Comparison of ENCODE assay signal across 8 cellular contexts in genomic region chr3:126679318-126679751, GRCh38. TPM values are rescaled to one million over a fixed set of nuclear protein-coding genes. Genes with fewer than 3 reads are reported as not detected.
DNase-seq lines count a peak whose midpoint lies in the region; ATAC-seq and TF ChIP-seq lines count a peak whose summit lies in the region.

No MANE protein-coding gene starts in this region.

- TF ChIP-seq CTCF in BJ (IDR thresholded peaks at IDR 0.05; ENCODE audit: insufficient read depth, low read depth, low read length) (peak; percentile 97), HEK293 (tag by site-specific recombination; IDR thresholded peaks at IDR 0.05) (peak; percentile 65), kidney epithelial cell (IDR thresholded peaks at IDR 0.05; ENCODE audit: insufficient read depth, low read length, poor library complexity, severe bottlenecking) (peak; percentile 97)

- H3K4me1 ChIP-seq in HEK293 (ENCODE audit: control insufficient read depth, insufficient read depth, low read length): no peaks in the 10 kb centered on the region

- POLR2A ChIA-PET in BJ (lab: Charles Lee) (no interaction called here), HEK293 (lab: Yijun Ruan, JAX) (no interaction called here)

- H3K9me3 ChIP-seq in HEK293 (ENCODE audit: control insufficient read depth, insufficient read depth, low read depth, low read length): no peaks in the 10 kb centered on the region

- no peak for DNase-seq in BJ (ENCODE audit: low read depth)
- peak; percentile 65 for DNase-seq in NCI-H345 (lab: John Stamatoyannopoulos, UW)
- DNase-seq in activated CD4-positive, alpha-beta T cell treated with anti-CD3 and anti-CD28 coated beads for 1 hour: peak; percentile 59
- DNase-seq in caudate nucleus (lab: John Stamatoyannopoulos, UW): peak in 55 of 61 donors; percentile 1 to 81 (median 61)
- no peak for DNase-seq in kidney epithelial cell (ENCODE audit: low read depth)
- DNase-seq in stimulated activated CD4-positive, alpha-beta T cell treated with anti-CD3 and anti-CD28 coated beads, Interleukin-1b, Interleukin-23, amount 100 ng/mL, for 48 hours: peak; percentile 77

- H3K27ac ChIP-seq in HEK293 (ENCODE audit: extremely low read depth, low read depth, low read length) (no peak overlapping the region), caudate nucleus (ENCODE audit: low read depth, low read length) (no peak overlapping the region)

- H3K27me3 ChIP-seq in BJ (ENCODE audit: control insufficient read depth, insufficient read depth, low read length): peaks cover 6% of the 10 kb centered on the region
- H3K27me3 ChIP-seq in kidney epithelial cell (ENCODE audit: control insufficient read depth, insufficient read depth, low read length): peaks cover 19% of the 10 kb centered on the region

- H3K4me3 ChIP-seq in BJ (ENCODE audit: low read depth, low read length) (no peak overlapping the region), HEK293 (ENCODE audit: low read depth, low read length) (no peak overlapping the region), kidney epithelial cell (ENCODE audit: low read depth, low read length) (no peak overlapping the region)

- no peak for ATAC-seq in GM19455 (IDR thresholded peaks at IDR 0.05; ENCODE audit: unreplicated experiment)

- CTCF ChIA-PET in BJ (lab: Yijun Ruan, JAX): interaction anchor here (0.6 to 6.0 kb wide), 37 partner anchors 8 to 1320 kb away, joined by 3 to 61 read pairs (median 4); partner anchors contain the start of genes CHST13 and PLXNA1
- CTCF ChIA-PET in HEK293 (lab: Yijun Ruan, JAX): interaction anchor here (0.7 to 2.3 kb wide), 16 partner anchors 8 to 775 kb away, joined by 3 to 8 read pairs (median 4); no protein-coding TSS in a partner anchor

- no peaks in the 10 kb centered on the region for H3K36me3 ChIP-seq in BJ (ENCODE audit: control insufficient read depth, insufficient read depth, low read length)
- no peaks in the 10 kb centered on the region for H3K36me3 ChIP-seq in HEK293 (ENCODE audit: control insufficient read depth in 2 of 2, insufficient read depth in 1 of 2, low read length in 2 of 2)
- H3K36me3 ChIP-seq in kidney epithelial cell (ENCODE audit: control insufficient read depth, insufficient read depth, low read length): no peaks in the 10 kb centered on the region

TF ChIP-seq in HEK293, 187 proteins besides CTCF, POLR2A, EP300 and RAD21:
- TF ChIP-seq ZNF792 (tag by site-specific recombination; IDR thresholded peaks at IDR 0.05) (no peak), ZFHX2 (tag by site-specific recombination; conservative IDR thresholded peaks at IDR 0.05) (peak; percentile 60), ZNF2 (tag by site-specific recombination; IDR thresholded peaks at IDR 0.05) (peak; percentile 45; the same call in 1 of the 2 replicates), ZBTB26 (tag by site-specific recombination; optimal IDR thresholded peaks at IDR 0.05) (peak; percentile 51), KLF16 (tag by site-specific recombination; IDR thresholded peaks at IDR 0.05) (no peak), ZBTB17 (tag by site-specific recombination; IDR thresholded peaks at IDR 0.05) (0 out of 2 replicates have a peak, but pooled peaks have one; percentile 19), GLIS2 (tag by site-specific recombination; IDR thresholded peaks at IDR 0.05) (peak; percentile 30; the same call in 1 of the 2 replicates), PRDM10 (tag by site-specific recombination; IDR thresholded peaks at IDR 0.05) (no peak), EGR2 (tag by site-specific recombination; IDR thresholded peaks at IDR 0.05; ENCODE audit: low read depth) (0 out of 2 replicates have a peak, but pooled peaks have one; percentile 45), ZNF654 (tag by site-specific recombination; IDR thresholded peaks at IDR 0.05; ENCODE audit: low read depth) (peak; percentile 52), ZBTB20 (tag by site-specific recombination; IDR thresholded peaks at IDR 0.05) (no peak), ZNF19 (tag by site-specific recombination; IDR thresholded peaks at IDR 0.05; ENCODE audit: low read depth) (no peak), ZIC2 (tag by site-specific recombination; IDR thresholded peaks at IDR 0.05) (peak; percentile 49; the same call in 1 of the 2 replicates), ZEB2 (tag by site-specific recombination; IDR thresholded peaks at IDR 0.05) (no peak), GLIS1 (tag by site-specific recombination; IDR thresholded peaks at IDR 0.05) (peak; percentile 89), TCF7L2 (IDR thresholded peaks at IDR 0.05; ENCODE audit: borderline replicate concordance, low read depth, low read length) (no peak), ZNF426 (tag by site-specific recombination; IDR thresholded peaks at IDR 0.05) (no peak)

RNA-seq across cellular contexts. Expression of gene TXNRD3, which starts 24.4 kb away (rescaled TPM):
- 4.4 and 5.5 TPM in 2 replicates for polyA plus RNA-seq in BJ (2011; rRNA removed)
- polyA minus RNA-seq in BJ (2011; rRNA and poly(A)+ RNA removed): 4.4 and 6.6 TPM in 2 replicates
- total RNA-seq in kidney epithelial cell: 5.5 and 6.2 TPM in 2 replicates

RNA-seq across cellular contexts. Expression of gene CHCHD6, which starts 24.7 kb away (rescaled TPM):
- 13.4 and 23.7 TPM in 2 replicates for polyA plus RNA-seq in BJ (2011; rRNA removed)
- 3.3 and 3.9 TPM in 2 replicates for polyA minus RNA-seq in BJ (2011; rRNA and poly(A)+ RNA removed)
- total RNA-seq in kidney epithelial cell: 28.7 and 30.1 TPM in 2 replicates

Comparison
In these comparisons a context has a peak if more than half of its experiments do, and no peak if none do; other contexts are left out.
1. DNase-seq: peak in NCI-H345 (single experiment), activated CD4-positive, alpha-beta T cell treated with anti-CD3 and anti-CD28 coated beads for 1 hour (single experiment), caudate nucleus (55 of 61) and stimulated activated CD4-positive, alpha-beta T cell treated with anti-CD3 and anti-CD28 coated beads, Interleukin-1b, Interleukin-23, amount 100 ng/mL, for 48 hours (single experiment); none in BJ (single experiment) and kidney epithelial cell (single experiment).
2. Peak in every context shown above with its lines, with median percentiles within 50 percentile points of each other: CTCF ChIP-seq.